Comparison of ENCODE assay signal across 9 cellular contexts in genomic region chrX:70998402-70999027, GRCh38.
DNase-seq lines count a peak whose midpoint lies in the region; TF ChIP-seq lines count a peak whose summit lies in the region.
"Had no signal": no experiment of that assay in that cellular context is flagged by ENCODE, and none has a peak within 500 bp of the region (broad histone marks: within the 10 kb centered on the region; RNA-seq: fewer than 3 reads in every experiment).

No MANE protein-coding gene starts in this region.

- no peaks in the 10 kb centered on the region for H3K4me1 ChIP-seq in Loucy (ENCODE audit: insufficient read depth, low read length, poor library complexity, severe bottlenecking)
- H3K4me1 ChIP-seq: BLaER1 had no signal

- no peak overlapping the region for H3K4me2 ChIP-seq in Loucy (ENCODE audit: low read depth, low read length, poor library complexity, severe bottlenecking)
- H3K4me2 ChIP-seq: BLaER1 had no signal

- no peak overlapping the region for H3K4me3 ChIP-seq in Loucy (ENCODE audit: low read length, poor library complexity, severe bottlenecking)
- H3K4me3 ChIP-seq in brain microvascular endothelial cell (ENCODE audit: low read depth, low read length), result no peak overlapping the region
- H3K4me3 ChIP-seq in H7 (ENCODE audit: insufficient read depth, low read depth, low read length), result no peak overlapping the region
- H3K4me3 ChIP-seq: BLaER1 had no signal

- H3K9me3 ChIP-seq in Loucy (ENCODE audit: insufficient read depth, low read depth, low read length), result no peaks in the 10 kb centered on the region

- no peaks in the 10 kb centered on the region for H3K36me3 ChIP-seq in Loucy (ENCODE audit: insufficient read depth, low read length)
- H3K36me3 ChIP-seq in brain microvascular endothelial cell (replicated peaks), result no peaks in the 10 kb centered on the region
- no peaks in the 10 kb centered on the region for H3K36me3 ChIP-seq in H7 (replicated peaks; ENCODE audit: control insufficient read depth, insufficient read depth, low read length)
- H3K36me3 ChIP-seq: BLaER1 had no signal

- no peak overlapping the region for H2AFZ ChIP-seq in Loucy (ENCODE audit: low read length)

- H3K27ac ChIP-seq in brain microvascular endothelial cell, result no peak overlapping the region
- H3K27ac ChIP-seq: BLaER1 had no signal

- peak; percentile 56 for TF ChIP-seq CTCF in Loucy (conservative IDR thresholded peaks at IDR 0.05; ENCODE audit: low read length)
- TF ChIP-seq CTCF in brain microvascular endothelial cell (IDR thresholded peaks at IDR 0.05; ENCODE audit: low read depth, low read length, missing control alignments), result peak; percentile 61

- in situ Hi-C loops in brain microvascular endothelial cell (cut with HindIII; ENCODE audit: low pct_ligation_motif_present, low sequenced_read_pairs), result no loop called here

- no peak overlapping the region for H3K9ac ChIP-seq in Loucy (ENCODE audit: low read depth, low read length, poor library complexity, severe bottlenecking)
- H3K9ac ChIP-seq: BLaER1 had no signal

- no peaks in the 10 kb centered on the region for H3F3A ChIP-seq in Loucy (ENCODE audit: low read depth)

- H3K79me2 ChIP-seq in Loucy (ENCODE audit: insufficient read depth, low read length), result no peaks in the 10 kb centered on the region

- H3K27me3 ChIP-seq in Loucy (ENCODE audit: insufficient read depth, low read length, poor library complexity, severe bottlenecking) (no peaks in the 10 kb centered on the region), brain microvascular endothelial cell (replicated peaks) (no peaks in the 10 kb centered on the region), H7 (ENCODE audit: control insufficient read depth, insufficient read depth, low read length) (no peaks in the 10 kb centered on the region)

- DNase-seq in NCI-H2171 treated with DMSO at 0.1 percent for 48 hours (lab: John Stamatoyannopoulos, UW), result peak; percentile 20
- no peak for DNase-seq in NCI-H2171 (lab: John Stamatoyannopoulos, UW)
- DNase-seq in brain microvascular endothelial cell, result peak; percentile 16
- DNase-seq in midbrain (lab: John Stamatoyannopoulos, UW), result peak; percentile 21
- no peak for DNase-seq in SKM-1 (lab: John Stamatoyannopoulos, UW; ENCODE audit: unreplicated experiment)
- DNase-seq in H7, result no peak
- no peak for DNase-seq in NCI-H2029 (lab: John Stamatoyannopoulos, UW)

- no peaks in the 10 kb centered on the region for H4K20me1 ChIP-seq in Loucy (ENCODE audit: insufficient read depth, low read length, poor library complexity, severe bottlenecking)
- H4K20me1 ChIP-seq: BLaER1 had no signal

- no peaks in the 10 kb centered on the region for H3K9me2 ChIP-seq in Loucy (replicated peaks; ENCODE audit: low read depth, low read length)

Comparison
In these comparisons a context has a peak if more than half of its experiments do, and no peak if none do; other contexts are left out.
1. DNase-seq: peak in NCI-H2171 treated with DMSO at 0.1 percent for 48 hours (single experiment), brain microvascular endothelial cell (single experiment) and midbrain (single experiment); none in NCI-H2171 (single experiment), SKM-1 (single experiment), H7 (single experiment) and NCI-H2029 (single experiment).